8 cellular contexts compared by ENCODE assay signal in the genomic region with DNA sequence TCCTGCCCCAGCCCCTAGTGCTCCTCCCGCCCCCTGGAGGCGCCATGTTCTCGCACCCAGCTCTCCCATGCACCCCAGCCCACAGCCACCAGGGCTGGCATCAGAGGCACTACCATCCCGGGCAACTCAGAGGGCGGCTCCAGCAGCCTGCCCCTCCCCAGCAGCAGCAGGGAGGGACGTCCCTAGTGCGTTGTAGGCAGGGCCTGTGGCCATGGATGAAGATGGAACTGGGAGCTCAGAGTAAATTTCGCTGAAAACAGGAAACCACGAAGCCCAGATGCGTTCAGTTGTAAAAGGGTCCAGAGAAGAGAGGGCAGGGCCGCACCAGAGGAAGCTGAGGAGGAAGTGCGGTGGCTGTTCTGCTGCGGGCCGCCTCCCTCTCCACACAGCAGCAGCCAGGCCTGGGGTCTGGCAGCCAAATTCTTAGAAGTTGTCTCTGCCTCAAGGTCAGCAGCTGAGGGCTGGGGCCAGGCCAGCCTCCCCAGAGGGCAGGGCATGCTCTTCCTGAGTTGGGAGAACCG. TPM values are rescaled to one million over a fixed set of nuclear protein-coding genes. Genes with fewer than 3 reads are reported as not detected.
DNase-seq lines count a peak whose midpoint lies in the region; ATAC-seq and TF ChIP-seq lines count a peak whose summit lies in the region.

No MANE protein-coding gene starts in this region.

- H3K27me3 ChIP-seq in Caco-2 (replicated peaks; ENCODE audit: control insufficient read depth, insufficient read depth, low read length) (no peaks in the 10 kb centered on the region), upper lobe of right lung (no peaks in the 10 kb centered on the region)

- no peak for DNase-seq in Caco-2
- peak; percentile 96 for DNase-seq in UCSD-AML1 (lab: John Stamatoyannopoulos, UW; ENCODE audit: unreplicated experiment)
- DNase-seq in neural crest cell (ENCODE audit: low read depth, low spot score) = no peak
- DNase-seq in upper lobe of right lung = peak; percentile 82
- no peak for DNase-seq in NCI-H526 (lab: John Stamatoyannopoulos, UW)

- POLR2A ChIA-PET in Caco-2 (lab: Charles Lee) = no interaction called here

- intact Hi-C loops in Caco-2 (cut with micrococcal nuclease; ENCODE audit: unreplicated experiment) = no loop called here
- intact Hi-C loops in upper lobe of right lung (cut with DNase I) = no loop called here

- no peaks in the 10 kb centered on the region for H3K9me3 ChIP-seq in Caco-2
- H3K9me3 ChIP-seq in upper lobe of right lung = no peaks in the 10 kb centered on the region

- H3K4me1 Mint-ChIP-seq in Caco-2 (ENCODE audit: low read depth, unreplicated experiment) (peaks cover 29% of the 10 kb centered on the region), neural crest cell (peaks cover 23% of the 10 kb centered on the region)

- TF ChIP-seq CTCF in Caco-2 (IDR thresholded peaks at IDR 0.05; ENCODE audit: insufficient read depth in 1 of 2, low read depth in 1 of 2, low read length in 1 of 2, severe bottlenecking in 1 of 2, unreplicated experiment in 1 of 2) (no peak), neural crest cell (conservative IDR thresholded peaks at IDR 0.05) (no peak), upper lobe of right lung (IDR thresholded peaks at IDR 0.05) (peak; percentile 24)

- BruUV-seq in Caco-2 (replicated peaks; lab: Mats Ljungman, UMichigan) = no TSS peak

- H3K36me3 ChIP-seq in Caco-2 (ENCODE audit: control insufficient read depth, insufficient read depth, low read length) = peaks cover 1% of the 10 kb centered on the region; the same call in 1 of the 2 replicates
- peaks cover 25% of the 10 kb centered on the region for H3K36me3 ChIP-seq in upper lobe of right lung

- no peak overlapping the region for H3K4me3 Mint-ChIP-seq in Caco-2 (ENCODE audit: unreplicated experiment)
- H3K4me3 Mint-ChIP-seq in neural crest cell = no peak overlapping the region

- H3K4me1 ChIP-seq in Caco-2 (peaks cover 33% of the 10 kb centered on the region), upper lobe of right lung (peaks cover 73% of the 10 kb centered on the region)

- H3K4me3 ChIP-seq in Caco-2 (ENCODE audit: low read depth, low read length) = no peak overlapping the region
- no peak overlapping the region for H3K4me3 ChIP-seq in upper lobe of right lung

- H3K27ac Mint-ChIP-seq in Caco-2 (ENCODE audit: unreplicated experiment) (peak overlapping the region; percentile 20), neural crest cell (ENCODE audit: unreplicated experiment) (peak overlapping the region; percentile 62)

- H3K27me3 Mint-ChIP-seq in Caco-2 (ENCODE audit: insufficient read depth, unreplicated experiment) = no peaks in the 10 kb centered on the region
- H3K27me3 Mint-ChIP-seq in neural crest cell (ENCODE audit: low read depth) = no peaks in the 10 kb centered on the region

- H3K9me3 Mint-ChIP-seq in Caco-2 (ENCODE audit: unreplicated experiment) (no peaks in the 10 kb centered on the region), neural crest cell (no peaks in the 10 kb centered on the region)

- H3K36me3 Mint-ChIP-seq in Caco-2 (ENCODE audit: insufficient read depth, unreplicated experiment) (peaks cover 27% of the 10 kb centered on the region), neural crest cell (ENCODE audit: low read depth) (no peaks in the 10 kb centered on the region)

- ATAC-seq in HG02763 (IDR thresholded peaks at IDR 0.05; ENCODE audit: unreplicated experiment) = peak; percentile 42
- ATAC-seq in upper lobe of right lung = peak; percentile 66
- no peak for ATAC-seq in HG02973 (IDR thresholded peaks at IDR 0.05; ENCODE audit: unreplicated experiment)

- H3K27ac ChIP-seq in cingulate gyrus (ENCODE audit: low read depth, low read length) = peak overlapping the region; percentile 58
- H3K27ac ChIP-seq in upper lobe of right lung = peak overlapping the region; percentile 88

- CTCF ChIA-PET in Caco-2 (lab: Charles Lee) = interaction anchor here (0.6 kb wide), 1 partner anchor 435 kb away, joined by 3 read pairs; no protein-coding TSS in a partner anchor

RNA-seq across cellular contexts. Expression of a gene that starts 24.6 kb away (rescaled TPM):
- total RNA-seq in Caco-2 (2022) = 41.9 and 44.0 TPM in 2 replicates
- not detected in 2 replicates for total RNA-seq in neural crest cell
- total RNA-seq in upper lobe of right lung = 128 TPM

RNA-seq across cellular contexts. Expression of a gene that starts 29.2 kb away (rescaled TPM):
- total RNA-seq in Caco-2 (2022) (not detected in 2 replicates), neural crest cell (0.12 and 0.20 TPM in 2 replicates), upper lobe of right lung (0.52 TPM)

Comparison
In these comparisons a context has a peak if more than half of its experiments do, and no peak if none do; other contexts are left out.
1. DNase-seq: peak in UCSD-AML1 (single experiment) and upper lobe of right lung (single experiment); none in Caco-2 (0 of 2), neural crest cell (single experiment) and NCI-H526 (0 of 2).
2. RNA of a gene that starts 24.6 kb away (total RNA-seq): 128 TPM in upper lobe of right lung (single experiment) and 41.9 to 44.0 TPM in Caco-2; not detected in neural crest cell; every median in the first group is over 10 times any median in the second.